15 cellular contexts compared by ENCODE assay signal in the genomic region with DNA sequence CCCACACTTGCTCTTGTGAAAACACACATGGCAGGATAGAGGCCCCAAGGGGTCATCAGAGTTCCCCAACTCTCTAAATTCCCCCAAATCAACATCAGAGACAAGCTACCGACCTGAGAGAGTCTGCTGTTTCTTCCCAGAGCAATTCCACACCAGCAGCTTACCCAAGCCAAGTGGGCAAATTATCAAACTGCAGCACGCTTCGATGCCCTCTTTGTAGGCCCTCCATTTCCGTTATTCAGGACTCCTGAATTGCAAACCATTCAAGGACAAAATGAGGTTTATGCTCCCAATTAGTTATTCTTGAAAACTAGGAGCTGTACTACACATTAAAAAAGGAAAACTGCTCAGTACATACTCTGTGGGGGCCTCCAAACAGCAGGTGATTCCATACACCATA.
"Had no signal": no experiment of that assay in that cellular context is flagged by ENCODE, and none has a peak within 500 bp of the region (broad histone marks: within the 10 kb centered on the region; RNA-seq: fewer than 3 reads in every experiment).

No MANE protein-coding gene starts in this region.

- H3K4me1 Mint-ChIP-seq: activated CD4-positive, alpha-beta T cell treated with anti-CD3 and anti-CD28 coated beads, Interleukin-2, amount 10 ng/mL, durations not matched to agents 7 days and 5 days; activated naive CD4-positive, alpha-beta T cell treated with anti-CD3 and anti-CD28 coated beads, Interleukin-2, amount 50 U/mL, for 24 hours had no signal

- H3K4me3 Mint-ChIP-seq: activated CD4-positive, alpha-beta T cell treated with anti-CD3 and anti-CD28 coated beads, Interleukin-2, amount 10 ng/mL, durations not matched to agents 7 days and 5 days; activated naive CD4-positive, alpha-beta T cell treated with anti-CD3 and anti-CD28 coated beads, Interleukin-2, amount 50 U/mL, for 24 hours; activated T-cell treated with anti-CD3 and anti-CD28 coated beads, Interleukin-2, amount 50 U/mL, for 72 hours; endodermal cell; neural crest cell; T-helper 1 cell treated with Interleukin-12 subunit alpha and Interleukin-12 subunit beta and Interleukin-4 antibody, amounts not matched to agents 30 μg/mL and 1 μg/mL, for 36 hours had no signal

- H3K9me3 Mint-ChIP-seq: activated CD4-positive, alpha-beta T cell treated with anti-CD3 and anti-CD28 coated beads, Interleukin-2, amount 10 ng/mL, durations not matched to agents 7 days and 5 days; activated naive CD4-positive, alpha-beta T cell treated with anti-CD3 and anti-CD28 coated beads, Interleukin-2, amount 50 U/mL, for 24 hours; activated T-cell treated with anti-CD3 and anti-CD28 coated beads, Interleukin-2, amount 50 U/mL, for 72 hours; endodermal cell; neural crest cell; T-helper 1 cell treated with Interleukin-12 subunit alpha and Interleukin-12 subunit beta and Interleukin-4 antibody, amounts not matched to agents 30 μg/mL and 1 μg/mL, for 36 hours had no signal

- ATAC-seq: activated T-cell treated with anti-CD3 and anti-CD28 coated beads, Interleukin-2, amount 50 U/mL, for 72 hours; left colon; lower lobe of right lung; right cardiac atrium; stimulated activated naive CD8-positive, alpha-beta T cell treated with anti-CD3 and anti-CD28 coated beads, Interleukin-15, Interleukin-2, amounts not matched to agents 100 U/mL and 50 U/mL, for 24 hours had no signal

- H3K27ac Mint-ChIP-seq: activated CD4-positive, alpha-beta T cell treated with anti-CD3 and anti-CD28 coated beads, Interleukin-2, amount 10 ng/mL, durations not matched to agents 7 days and 5 days; activated naive CD4-positive, alpha-beta T cell treated with anti-CD3 and anti-CD28 coated beads, Interleukin-2, amount 50 U/mL, for 24 hours; activated T-cell treated with anti-CD3 and anti-CD28 coated beads, Interleukin-2, amount 50 U/mL, for 72 hours; endodermal cell; T-helper 1 cell treated with Interleukin-12 subunit alpha and Interleukin-12 subunit beta and Interleukin-4 antibody, amounts not matched to agents 30 μg/mL and 1 μg/mL, for 36 hours had no signal

- H3K36me3 Mint-ChIP-seq: activated naive CD4-positive, alpha-beta T cell treated with anti-CD3 and anti-CD28 coated beads, Interleukin-2, amount 50 U/mL, for 24 hours had no signal

- H3K27me3 Mint-ChIP-seq: activated CD4-positive, alpha-beta T cell treated with anti-CD3 and anti-CD28 coated beads, Interleukin-2, amount 10 ng/mL, durations not matched to agents 7 days and 5 days had no signal

- DNase-seq: activated CD4-positive, alpha-beta T cell treated with anti-CD3 and anti-CD28 coated beads, Interleukin-2, amount 10 ng/mL, durations not matched to agents 7 days and 5 days; activated CD8-positive, alpha-beta memory T cell treated with anti-CD3 and anti-CD28 coated beads for 24 hours; activated gamma-delta T cell; activated T-cell treated with anti-CD3 and anti-CD28 coated beads, Interleukin-2, amount 50 U/mL, for 72 hours; colonic mucosa; endodermal cell; foreskin fibroblast; islet precursor cell; left colon; lower lobe of right lung; right cardiac atrium; stimulated activated naive CD8-positive, alpha-beta T cell treated with anti-CD3 and anti-CD28 coated beads, Interleukin-15, Interleukin-2, amounts not matched to agents 100 U/mL and 50 U/mL, for 24 hours had no signal
